Comparison of ENCODE assay signal across 11 cellular contexts in genomic region chr7:23410446-23411183, GRCh38. TPM values are rescaled to one million over a fixed set of nuclear protein-coding genes. Genes with fewer than 3 reads are reported as not detected.
DNase-seq lines count a peak whose midpoint lies in the region; ATAC-seq and TF ChIP-seq lines count a peak whose summit lies in the region.
"Had no signal": no experiment of that assay in that cellular context is flagged by ENCODE, and none has a peak within 500 bp of the region (broad histone marks: within the 10 kb centered on the region; RNA-seq: fewer than 3 reads in every experiment).

No MANE protein-coding gene starts in this region.

- ATAC-seq in GM19438 (IDR thresholded peaks at IDR 0.05; ENCODE audit: low read depth, unreplicated experiment) (peak; percentile 63), HG02981 (IDR thresholded peaks at IDR 0.05; ENCODE audit: unreplicated experiment) (peak; percentile 92)

- H3K9me3 ChIP-seq in thyroid gland = no peaks in the 10 kb centered on the region
- H3K9me3 ChIP-seq in sigmoid colon = no peaks in the 10 kb centered on the region

- WGBS in thyroid gland, 2 donors = 76 to 84% methylated on average over 7 of the region's 7 CpGs
- 69 to 75% methylated on average over 7 of the region's 7 CpGs for whole genome bisulfite sequencing in sigmoid colon, 2 donors

- H3K9me3 Mint-ChIP-seq in MCF 10A (ENCODE audit: unreplicated experiment) = no peaks in the 10 kb centered on the region
- H3K9me3 Mint-ChIP-seq: activated T-cell treated with anti-CD3 and anti-CD28 coated beads, Interleukin-2, amount 50 U/mL, for 4 hours had no signal

- H3K27ac ChIP-seq in thyroid gland (no peak overlapping the region), sigmoid colon (no peak overlapping the region)

- no peak for TF ChIP-seq EP300 in sigmoid colon (IDR thresholded peaks at IDR 0.05)

- no peaks in the 10 kb centered on the region for H3K27me3 Mint-ChIP-seq in MCF 10A (ENCODE audit: insufficient read depth, unreplicated experiment)

- intact Hi-C loops in MCF 10A (cut with micrococcal nuclease) (no loop called here), thyroid gland (cut with DNase I) (no loop called here), sigmoid colon (cut with DNase I) (no loop called here)

- DNase-seq in GM12864 (ENCODE audit: low read depth) (peak; percentile 56), NOMO-1 treated with DMSO at 0.1 percent for 48 hours (lab: John Stamatoyannopoulos, UW; ENCODE audit: unreplicated experiment) (peak; percentile 85), NCI-H524 treated with DMSO at 0.1 percent for 48 hours (lab: John Stamatoyannopoulos, UW) (no peak), MCF 10A (ENCODE audit: unreplicated experiment) (no peak), thyroid gland (no peak), sigmoid colon (no peak)
- DNase-seq: activated T-cell treated with anti-CD3 and anti-CD28 coated beads, Interleukin-2, amount 50 U/mL, for 4 hours; kidney; SHP77 had no signal

- no peak for TF ChIP-seq POLR2A in thyroid gland (IDR thresholded peaks at IDR 0.05)
- TF ChIP-seq POLR2A in sigmoid colon (IDR thresholded peaks at IDR 0.05) = no peak

- no TSS peak for BruUV-seq in MCF 10A (replicated peaks; lab: Mats Ljungman, UMichigan)

- no peaks in the 10 kb centered on the region for H3K27me3 ChIP-seq in thyroid gland
- no peaks in the 10 kb centered on the region for H3K27me3 ChIP-seq in sigmoid colon

- peaks cover 26% of the 10 kb centered on the region for H3K36me3 Mint-ChIP-seq in MCF 10A (ENCODE audit: insufficient read depth, unreplicated experiment)

- no peak overlapping the region for H3K4me3 Mint-ChIP-seq in MCF 10A (ENCODE audit: unreplicated experiment)
- H3K4me3 Mint-ChIP-seq: activated T-cell treated with anti-CD3 and anti-CD28 coated beads, Interleukin-2, amount 50 U/mL, for 4 hours had no signal

- H3K4me1 Mint-ChIP-seq in MCF 10A (ENCODE audit: insufficient read depth, unreplicated experiment) = no peaks in the 10 kb centered on the region

- CTCF ChIA-PET in MCF 10A (lab: Yijun Ruan, JAX) = interaction anchor here (0.6 to 1.4 kb wide), 2 partner anchors 19 to 52 kb away, joined by 3 to 6 read pairs; no protein-coding TSS in a partner anchor

- H3K4me3 ChIP-seq in GM12864 (ENCODE audit: low read depth, low read length) = no peak overlapping the region
- H3K4me3 ChIP-seq in thyroid gland (replicated peaks in 1 of 3) = no peak overlapping the region
- H3K4me3 ChIP-seq in sigmoid colon = no peak overlapping the region

- no peaks in the 10 kb centered on the region for H3K4me1 ChIP-seq in thyroid gland
- H3K4me1 ChIP-seq in sigmoid colon = no peaks in the 10 kb centered on the region

- POLR2A ChIA-PET in MCF 10A (lab: Yijun Ruan, JAX) = interaction anchor here (0.5 to 1.2 kb wide), 2 partner anchors 19 to 97 kb away, joined by 3 to 4 read pairs; no protein-coding TSS in a partner anchor

- TF ChIP-seq CTCF in GM12864 (IDR thresholded peaks at IDR 0.05; ENCODE audit: low read depth, low read length, missing control alignments) = no peak
- no peak for TF ChIP-seq CTCF in MCF 10A (IDR thresholded peaks at IDR 0.05; ENCODE audit: unreplicated experiment)
- TF ChIP-seq CTCF in thyroid gland (IDR thresholded peaks at IDR 0.05) = no peak
- no peak for TF ChIP-seq CTCF in sigmoid colon (IDR thresholded peaks at IDR 0.05)

- no peaks in the 10 kb centered on the region for H3K36me3 ChIP-seq in thyroid gland
- no peaks in the 10 kb centered on the region for H3K36me3 ChIP-seq in sigmoid colon

- H3K27ac Mint-ChIP-seq in MCF 10A (ENCODE audit: low read depth, unreplicated experiment) = no peak overlapping the region

RNA-seq across cellular contexts. Expression of gene IGF2BP3, which starts 59.7 kb away (rescaled TPM):
- total RNA-seq in MCF 10A (2022) (27.0 and 29.8 TPM in 2 replicates), thyroid gland (1 to 10 TPM in 3 of 4 donors, under 1 TPM in 1; 0.67 to 5.2 (median 3.4) TPM), sigmoid colon (1 to 10 TPM in 3 of 4 donors, under 1 TPM in 1; under 0.01 to 1.9 (median 1.4) TPM)
- polyA plus RNA-seq in sigmoid colon = 1 to 10 TPM in 1 of 3 donors, not detected in 2; 1.2 TPM

Comparison
In these comparisons a context has a peak if more than half of its experiments do, and no peak if none do; other contexts are left out.
1. DNase-seq: peak in GM12864 (single experiment) and NOMO-1 treated with DMSO at 0.1 percent for 48 hours (single experiment); none in NCI-H524 treated with DMSO at 0.1 percent for 48 hours (single experiment), MCF 10A (single experiment), thyroid gland (0 of 2) and sigmoid colon (single experiment).